1 cellular context compared by ENCODE assay signal in the genomic region with DNA sequence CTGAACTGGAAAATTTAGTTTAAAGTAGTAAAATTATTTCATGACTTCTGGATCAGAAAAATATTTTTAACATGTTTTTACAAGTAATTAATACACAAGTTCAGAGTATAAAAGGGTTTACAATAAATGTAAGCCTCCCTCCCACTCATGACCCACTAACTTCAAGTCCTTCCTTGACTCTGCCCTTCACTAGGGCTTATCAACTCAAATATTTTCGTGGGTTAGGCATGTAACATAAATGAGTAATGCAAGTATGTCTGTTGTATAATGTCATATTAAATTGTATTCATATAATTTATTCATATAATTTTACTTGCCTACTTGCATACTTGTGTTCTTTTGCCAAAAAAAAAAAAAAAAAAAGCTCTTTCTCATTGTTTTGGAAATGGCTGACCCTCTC.
TF ChIP-seq lines count a peak whose summit lies in the region.

No MANE protein-coding gene starts in this region.

TF ChIP-seq in HCT116, 20 proteins besides CTCF, POLR2A, EP300 and RAD21 (continued from another document):
- TF ChIP-seq, protein P1, sequence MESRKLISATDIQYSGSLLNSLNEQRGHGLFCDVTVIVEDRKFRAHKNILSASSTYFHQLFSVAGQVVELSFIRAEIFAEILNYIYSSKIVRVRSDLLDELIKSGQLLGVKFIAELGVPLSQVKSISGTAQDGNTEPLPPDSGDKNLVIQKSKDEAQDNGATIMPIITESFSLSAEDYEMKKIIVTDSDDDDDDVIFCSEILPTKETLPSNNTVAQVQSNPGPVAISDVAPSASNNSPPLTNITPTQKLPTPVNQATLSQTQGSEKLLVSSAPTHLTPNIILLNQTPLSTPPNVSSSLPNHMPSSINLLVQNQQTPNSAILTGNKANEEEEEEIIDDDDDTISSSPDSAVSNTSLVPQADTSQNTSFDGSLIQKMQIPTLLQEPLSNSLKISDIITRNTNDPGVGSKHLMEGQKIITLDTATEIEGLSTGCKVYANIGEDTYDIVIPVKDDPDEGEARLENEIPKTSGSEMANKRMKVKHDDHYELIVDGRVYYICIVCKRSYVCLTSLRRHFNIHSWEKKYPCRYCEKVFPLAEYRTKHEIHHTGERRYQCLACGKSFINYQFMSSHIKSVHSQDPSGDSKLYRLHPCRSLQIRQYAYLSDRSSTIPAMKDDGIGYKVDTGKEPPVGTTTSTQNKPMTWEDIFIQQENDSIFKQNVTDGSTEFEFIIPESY (IDR thresholded peaks at IDR 0.05; ENCODE audit: extremely low read depth, insufficient replicate concordance, low read length): no peak
- TF ChIP-seq, protein P2, sequence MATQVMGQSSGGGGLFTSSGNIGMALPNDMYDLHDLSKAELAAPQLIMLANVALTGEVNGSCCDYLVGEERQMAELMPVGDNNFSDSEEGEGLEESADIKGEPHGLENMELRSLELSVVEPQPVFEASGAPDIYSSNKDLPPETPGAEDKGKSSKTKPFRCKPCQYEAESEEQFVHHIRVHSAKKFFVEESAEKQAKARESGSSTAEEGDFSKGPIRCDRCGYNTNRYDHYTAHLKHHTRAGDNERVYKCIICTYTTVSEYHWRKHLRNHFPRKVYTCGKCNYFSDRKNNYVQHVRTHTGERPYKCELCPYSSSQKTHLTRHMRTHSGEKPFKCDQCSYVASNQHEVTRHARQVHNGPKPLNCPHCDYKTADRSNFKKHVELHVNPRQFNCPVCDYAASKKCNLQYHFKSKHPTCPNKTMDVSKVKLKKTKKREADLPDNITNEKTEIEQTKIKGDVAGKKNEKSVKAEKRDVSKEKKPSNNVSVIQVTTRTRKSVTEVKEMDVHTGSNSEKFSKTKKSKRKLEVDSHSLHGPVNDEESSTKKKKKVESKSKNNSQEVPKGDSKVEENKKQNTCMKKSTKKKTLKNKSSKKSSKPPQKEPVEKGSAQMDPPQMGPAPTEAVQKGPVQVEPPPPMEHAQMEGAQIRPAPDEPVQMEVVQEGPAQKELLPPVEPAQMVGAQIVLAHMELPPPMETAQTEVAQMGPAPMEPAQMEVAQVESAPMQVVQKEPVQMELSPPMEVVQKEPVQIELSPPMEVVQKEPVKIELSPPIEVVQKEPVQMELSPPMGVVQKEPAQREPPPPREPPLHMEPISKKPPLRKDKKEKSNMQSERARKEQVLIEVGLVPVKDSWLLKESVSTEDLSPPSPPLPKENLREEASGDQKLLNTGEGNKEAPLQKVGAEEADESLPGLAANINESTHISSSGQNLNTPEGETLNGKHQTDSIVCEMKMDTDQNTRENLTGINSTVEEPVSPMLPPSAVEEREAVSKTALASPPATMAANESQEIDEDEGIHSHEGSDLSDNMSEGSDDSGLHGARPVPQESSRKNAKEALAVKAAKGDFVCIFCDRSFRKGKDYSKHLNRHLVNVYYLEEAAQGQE (IDR thresholded peaks at IDR 0.05; ENCODE audit: low read depth): no peak
- no peak for TF ChIP-seq SIN3A (IDR thresholded peaks at IDR 0.05; ENCODE audit: low read depth)
- no peak for TF ChIP-seq CBX3 (IDR thresholded peaks at IDR 0.05; ENCODE audit: low read depth)
- no peak for TF ChIP-seq TCF7L2 (IDR thresholded peaks at IDR 0.05; ENCODE audit: borderline replicate concordance, extremely low read depth, insufficient read depth, insufficient read length)
- no peak for TF ChIP-seq SRF (IDR thresholded peaks at IDR 0.05; ENCODE audit: low read depth)
- no peak for TF ChIP-seq ELF1 (IDR thresholded peaks at IDR 0.05; ENCODE audit: borderline replicate concordance, low read depth)
- TF ChIP-seq, protein P3, sequence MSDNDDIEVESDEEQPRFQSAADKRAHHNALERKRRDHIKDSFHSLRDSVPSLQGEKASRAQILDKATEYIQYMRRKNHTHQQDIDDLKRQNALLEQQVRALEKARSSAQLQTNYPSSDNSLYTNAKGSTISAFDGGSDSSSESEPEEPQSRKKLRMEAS (IDR thresholded peaks at IDR 0.05): no peak
- no peak for TF ChIP-seq FOSL1 (IDR thresholded peaks at IDR 0.05; ENCODE audit: low read depth)
- TF ChIP-seq, protein P4, sequence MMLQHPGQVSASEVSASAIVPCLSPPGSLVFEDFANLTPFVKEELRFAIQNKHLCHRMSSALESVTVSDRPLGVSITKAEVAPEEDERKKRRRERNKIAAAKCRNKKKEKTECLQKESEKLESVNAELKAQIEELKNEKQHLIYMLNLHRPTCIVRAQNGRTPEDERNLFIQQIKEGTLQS (IDR thresholded peaks at IDR 0.05): no peak
- no peak for TF ChIP-seq CEBPB (IDR thresholded peaks at IDR 0.05; ENCODE audit: low read depth)
- TF ChIP-seq EZH2 (IDR thresholded peaks at IDR 0.05): no peak
- no peak for TF ChIP-seq EGR1 (IDR thresholded peaks at IDR 0.05; ENCODE audit: low read depth)
- no peak for TF ChIP-seq JUND (IDR thresholded peaks at IDR 0.05)
- no peak for TF ChIP-seq POLR2AphosphoS5 (IDR thresholded peaks at IDR 0.05; ENCODE audit: low read depth, low read length)
- TF ChIP-seq EZH2phosphoT487 (IDR thresholded peaks at IDR 0.05; ENCODE audit: borderline replicate concordance): no peak
